1 cellular context compared by ENCODE assay signal in the genomic region with DNA sequence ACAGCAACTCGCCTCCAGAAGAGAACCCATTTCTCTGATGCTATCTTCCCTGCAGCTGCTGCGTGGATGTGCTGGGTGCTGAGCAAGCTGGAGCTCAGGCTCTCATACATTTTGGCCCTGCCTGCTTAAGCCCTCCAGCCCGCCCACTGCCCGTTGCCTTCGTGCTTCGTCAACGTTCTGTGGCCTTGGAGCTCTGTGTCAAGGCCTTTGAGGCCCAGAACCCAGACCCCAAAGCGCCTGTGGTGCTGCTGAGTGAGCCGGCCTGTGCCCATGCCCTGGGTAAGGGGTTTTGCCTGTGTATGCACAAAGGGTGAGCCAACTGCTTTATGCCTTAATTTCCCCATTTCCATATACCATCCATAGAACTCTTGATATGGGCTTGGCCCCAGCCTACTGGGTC.
TF ChIP-seq lines count a peak whose summit lies in the region.

No MANE protein-coding gene starts in this region.

TF ChIP-seq in GM12891, 5 proteins besides CTCF, POLR2A, EP300 and RAD21:
- TF ChIP-seq PAX5 (IDR thresholded peaks at IDR 0.05; ENCODE audit: insufficient read depth, low read length, severe bottlenecking) (no peak), POU2F2 (IDR thresholded peaks at IDR 0.05; ENCODE audit: low read depth, low read length) (no peak), POLR2AphosphoS5 (IDR thresholded peaks at IDR 0.05; ENCODE audit: low read depth, low read length) (no peak), SPI1 (IDR thresholded peaks at IDR 0.05; ENCODE audit: low read depth, low read length) (no peak), TAF1 (IDR thresholded peaks at IDR 0.05; ENCODE audit: low read depth, low read length) (no peak)
TF ChIP-seq in GM12891: peak in this region for 0.
